15 cellular contexts compared by ENCODE assay signal in the genomic region with DNA sequence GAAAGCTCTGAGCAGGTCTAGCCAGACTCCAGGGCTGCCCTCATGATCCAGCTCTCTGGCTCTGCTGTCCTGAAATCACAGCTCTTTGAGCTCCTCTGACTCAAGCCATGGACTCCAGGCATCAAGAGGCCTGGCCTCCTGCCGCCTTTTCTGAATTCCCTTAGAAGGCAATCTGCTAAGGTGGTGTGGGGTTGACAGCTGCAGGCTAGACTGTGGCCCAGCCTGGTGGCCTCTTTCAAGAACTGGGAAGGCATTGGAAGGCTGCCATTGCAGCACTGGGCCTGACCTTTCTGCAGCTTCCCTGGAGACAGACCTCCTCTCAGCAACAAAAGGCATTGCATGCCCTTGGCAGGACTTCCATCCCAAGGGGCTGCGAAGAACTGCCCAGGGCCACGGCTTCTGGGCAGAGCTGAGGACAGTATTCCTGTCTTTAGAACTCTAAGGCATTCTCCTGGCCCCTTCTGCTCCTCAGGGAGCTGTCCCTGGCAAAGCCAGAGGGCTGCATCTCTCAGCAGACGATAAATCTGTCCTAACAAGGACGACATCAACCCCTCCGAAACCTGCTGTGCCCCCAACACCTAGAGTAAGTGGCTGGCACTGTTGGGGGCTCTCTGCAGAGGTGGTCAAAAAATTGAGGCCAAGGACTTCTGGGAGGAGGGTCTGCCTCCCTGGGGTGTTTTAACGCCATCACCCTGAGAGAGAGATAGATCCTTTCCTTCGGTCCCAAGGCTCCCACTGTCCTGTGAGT.
A peak's percentile ranks its signal among the peaks of the same experiment; 100 is the strongest.
DNase-seq lines count a peak whose midpoint lies in the region; ATAC-seq and TF ChIP-seq lines count a peak whose summit lies in the region.
"Had no signal": no experiment of that assay in that cellular context is flagged by ENCODE, and none has a peak within 500 bp of the region (broad histone marks: within the 10 kb centered on the region; RNA-seq: fewer than 3 reads in every experiment).

No MANE protein-coding gene starts in this region.

- H3K4me1 Mint-ChIP-seq in activated CD4-positive, alpha-beta T cell treated with anti-CD3 and anti-CD28 coated beads for 36 hours = no peaks in the 10 kb centered on the region

- CTCF ChIA-PET in activated CD4-positive, alpha-beta T cell treated with anti-CD3 and anti-CD28 coated beads for 36 hours (lab: Charles Lee) = no interaction called here

- POLR2A ChIA-PET in activated CD4-positive, alpha-beta T cell treated with anti-CD3 and anti-CD28 coated beads for 36 hours (lab: Charles Lee) = no interaction called here

- H3K27ac Mint-ChIP-seq in activated CD4-positive, alpha-beta T cell treated with anti-CD3 and anti-CD28 coated beads for 36 hours = no peak overlapping the region
- H3K27ac Mint-ChIP-seq: activated naive CD8-positive, alpha-beta T cell; CD4-positive, CD25-positive, alpha-beta regulatory T cell had no signal

- peak overlapping the region; percentile 13; the same call in 1 of the 2 replicates for H3K27ac ChIP-seq in HUES6 (ENCODE audit: low read depth, low read length)
- peak overlapping the region; percentile 15 to 58 for H3K27ac ChIP-seq in coronary artery

- no peaks in the 10 kb centered on the region for H3K27me3 Mint-ChIP-seq in activated CD4-positive, alpha-beta T cell treated with anti-CD3 and anti-CD28 coated beads for 36 hours
- H3K27me3 Mint-ChIP-seq: activated naive CD8-positive, alpha-beta T cell; CD4-positive, CD25-positive, alpha-beta regulatory T cell had no signal

- H3K4me3 ChIP-seq in HUES6 (ENCODE audit: low read depth, low read length) (no peak overlapping the region), coronary artery (no peak overlapping the region)
- H3K4me3 ChIP-seq: dorsolateral prefrontal cortex, stomach had no signal

- ATAC-seq in activated CD4-positive, alpha-beta T cell treated with anti-CD3 and anti-CD28 coated beads for 36 hours = no peak

- H3K9me3 ChIP-seq in HUES6 (ENCODE audit: control insufficient read depth, insufficient read depth, low read depth, low read length) = no peaks in the 10 kb centered on the region
- H3K9me3 ChIP-seq: stomach had no signal

- intact Hi-C loops in activated CD4-positive, alpha-beta T cell treated with anti-CD3 and anti-CD28 coated beads for 36 hours (cut with DNase I, micrococcal nuclease) = no loop called here

- H3K36me3 Mint-ChIP-seq in activated CD4-positive, alpha-beta T cell treated with anti-CD3 and anti-CD28 coated beads for 36 hours (ENCODE audit: low read depth) = peaks cover 8% of the 10 kb centered on the region
- H3K36me3 Mint-ChIP-seq: activated naive CD8-positive, alpha-beta T cell had no signal

- no peaks in the 10 kb centered on the region for H3K27me3 ChIP-seq in HUES6 (ENCODE audit: control insufficient read depth, insufficient read depth, low read length)
- H3K27me3 ChIP-seq: dorsolateral prefrontal cortex, stomach had no signal

- TF ChIP-seq CTCF in coronary artery (IDR thresholded peaks at IDR 0.05) = no peak

- H3K36me3 ChIP-seq in HUES6 (ENCODE audit: control insufficient read depth, insufficient read depth, low read length) = no peaks in the 10 kb centered on the region

- H3K9me3 Mint-ChIP-seq in activated CD4-positive, alpha-beta T cell treated with anti-CD3 and anti-CD28 coated beads for 36 hours (ENCODE audit: low read depth) = no peaks in the 10 kb centered on the region
- H3K9me3 Mint-ChIP-seq: CD4-positive, CD25-positive, alpha-beta regulatory T cell; H9 had no signal

- H3K4me3 Mint-ChIP-seq in activated CD4-positive, alpha-beta T cell treated with anti-CD3 and anti-CD28 coated beads for 36 hours = no peak overlapping the region
- H3K4me3 Mint-ChIP-seq: activated naive CD8-positive, alpha-beta T cell; CD4-positive, CD25-positive, alpha-beta regulatory T cell; H9 had no signal

- DNase-seq in coronary artery (ENCODE audit: low spot score) = no peak
- peak in 35 of 51 donors; percentile 4 to 83 (median 41) for DNase-seq in hypothalamus (lab: John Stamatoyannopoulos, UW)
- DNase-seq in smooth muscle cell of the brain vasculature (ENCODE audit: low read depth, low spot score) = peak; percentile 40
- no peak for DNase-seq in HuH-7 (ENCODE audit: low spot score)
- no peak for DNase-seq in activated CD4-positive, alpha-beta T cell treated with anti-CD3 and anti-CD28 coated beads for 36 hours
- DNase-seq in activated CD4-positive, alpha-beta T cell treated with anti-CD3 and anti-CD28 coated beads, Interleukin-2, amount 50 U/mL, for 1 hour = no peak
- no peak for DNase-seq in RPMI8226
- DNase-seq: activated CD8-positive, alpha-beta memory T cell treated with anti-CD3 and anti-CD28 coated beads for 24 hours; CD4-positive, CD25-positive, alpha-beta regulatory T cell; H9; NCI-H510A; stomach had no signal

- no peaks in the 10 kb centered on the region for H3K4me1 ChIP-seq in HUES6 (ENCODE audit: control insufficient read depth, insufficient read depth, low read length)

- no peak overlapping the region for H3K9ac ChIP-seq in HUES6 (ENCODE audit: low read length)

Comparison
In these comparisons a context has a peak if more than half of its experiments do, and no peak if none do; other contexts are left out.
1. DNase-seq: peak in hypothalamus (35 of 51) and smooth muscle cell of the brain vasculature (single experiment); none in coronary artery (single experiment), HuH-7 (single experiment), activated CD4-positive, alpha-beta T cell treated with anti-CD3 and anti-CD28 coated beads for 36 hours (single experiment), activated CD4-positive, alpha-beta T cell treated with anti-CD3 and anti-CD28 coated beads, Interleukin-2, amount 50 U/mL, for 1 hour (single experiment) and RPMI8226 (single experiment).